1 cellular context compared by ENCODE assay signal in genomic region chr19:58319241-58319640, GRCh38.
TF ChIP-seq lines count a peak whose summit lies in the region.

No MANE protein-coding gene starts in this region.

TF ChIP-seq in SK-N-SH treated with all-trans-retinoic acid at 6 μM for 48 hours, 23 proteins besides CTCF, POLR2A, EP300 and RAD21:
- no peak for TF ChIP-seq GLIS3 (CRISPR knock-in tag; IDR thresholded peaks at IDR 0.05)
- TF ChIP-seq SNAI2 (CRISPR knock-in tag; IDR thresholded peaks at IDR 0.05): no peak
- TF ChIP-seq TSHZ2 (CRISPR knock-in tag; IDR thresholded peaks at IDR 0.05): no peak
- TF ChIP-seq ESRRG (CRISPR knock-in tag; IDR thresholded peaks at IDR 0.05): no peak
- TF ChIP-seq CSRNP3 (CRISPR knock-in tag; IDR thresholded peaks at IDR 0.05): no peak
- no peak for TF ChIP-seq CSDC2 (CRISPR knock-in tag; IDR thresholded peaks at IDR 0.05)
- TF ChIP-seq CREB5 (CRISPR knock-in tag; IDR thresholded peaks at IDR 0.05; ENCODE audit: low read depth): no peak
- TF ChIP-seq ZFP3 (CRISPR knock-in tag; IDR thresholded peaks at IDR 0.05): no peak
- no peak for TF ChIP-seq ZC3H10 (CRISPR knock-in tag; IDR thresholded peaks at IDR 0.05)
- TF ChIP-seq ZNF8 (CRISPR knock-in tag; IDR thresholded peaks at IDR 0.05): no peak
- TF ChIP-seq ZNF70 (CRISPR knock-in tag; IDR thresholded peaks at IDR 0.05): no peak
- TF ChIP-seq ZFP30 (CRISPR knock-in tag; IDR thresholded peaks at IDR 0.05): no peak
- no peak for TF ChIP-seq OSR1 (CRISPR knock-in tag; IDR thresholded peaks at IDR 0.05)
- TF ChIP-seq PPARA (CRISPR knock-in tag; IDR thresholded peaks at IDR 0.05; ENCODE audit: borderline replicate concordance): no peak
